ENCODE assay signal across 8 cellular contexts in genomic region chr21:44338971-44339910, GRCh38. TPM values are rescaled to one million over a fixed set of nuclear protein-coding genes. Genes with fewer than 3 reads are reported as not detected.
DNase-seq lines count a peak whose midpoint lies in the region; ATAC-seq and TF ChIP-seq lines count a peak whose summit lies in the region.

Gene CFAP410, minus strand, starts transcription at chr21:44339390. Its CDS starts 196 bp downstream, at chr21:44339194.

- peak; percentile 79 for ATAC-seq in GM21619 (IDR thresholded peaks at IDR 0.05; ENCODE audit: unreplicated experiment)
- ATAC-seq in mucosa of descending colon = peak; percentile 91

- no peak for TF ChIP-seq RAD21 in Ishikawa (IDR thresholded peaks at IDR 0.05; ENCODE audit: low read depth)

- peak within 1 kb of the TSS; percentile 60 for H3K4me3 ChIP-seq in mucosa of descending colon

- no peaks in the 10 kb centered on the region for H3K36me3 ChIP-seq in mucosa of descending colon (ENCODE audit: low read depth)

- H3K9me3 ChIP-seq in mucosa of descending colon = no peaks in the 10 kb centered on the region

- H3K27ac ChIP-seq in epithelial cell of prostate = peak within 1 kb of the TSS; percentile 88

- TF ChIP-seq CTCF in mucosa of descending colon (IDR thresholded peaks at IDR 0.05) = no peak

- DNase-seq in DMS153 (lab: John Stamatoyannopoulos, UW) (peak; percentile 88), OCI-M2 (lab: John Stamatoyannopoulos, UW; ENCODE audit: unreplicated experiment) (peak; percentile 97), activated T-cell treated with anti-CD3 and anti-CD28 coated beads for 4 hours (peak; percentile 92), epithelial cell of prostate (ENCODE audit: low read depth, low spot score) (peak; percentile 74), mucosa of descending colon (peak; percentile 92 to 97 (median 96))
- DNase-seq in stimulated activated CD8-positive, alpha-beta memory T cell treated with anti-CD3 and anti-CD28 coated beads, Interleukin-4, amount 100 ng/mL, for 1 hour (ENCODE audit: low read depth in 2 of 2, low spot score in 1 of 2) = peak; percentile 85 to 90

- H3K4me1 ChIP-seq in mucosa of descending colon (ENCODE audit: low read depth) = peaks cover 12% of the 10 kb centered on the region

- intact Hi-C loops in mucosa of descending colon (cut with DNase I, micrococcal nuclease) = no loop called here

- TF ChIP-seq EP300 in Ishikawa (IDR thresholded peaks at IDR 0.05; ENCODE audit: borderline replicate concordance) = no peak; the same call in 1 of the 2 replicates

TF ChIP-seq in Ishikawa, 13 proteins besides CTCF, POLR2A, EP300 and RAD21:
- TF ChIP-seq CREB1 (IDR thresholded peaks at IDR 0.05; ENCODE audit: low read depth) (peak; percentile 97), FOXM1 (IDR thresholded peaks at IDR 0.05; ENCODE audit: borderline replicate concordance, low read depth) (no peak), USF1 (IDR thresholded peaks at IDR 0.05) (no peak), MAX (IDR thresholded peaks at IDR 0.05) (peak; percentile 87), TAF1 (IDR thresholded peaks at IDR 0.05; ENCODE audit: low read depth) (peak; percentile 86), ZBTB7A (IDR thresholded peaks at IDR 0.05; ENCODE audit: low read depth) (no peak), CEBPB (IDR thresholded peaks at IDR 0.05) (no peak), REST (IDR thresholded peaks at IDR 0.05; ENCODE audit: low read depth) (no peak), YY1 (IDR thresholded peaks at IDR 0.05; ENCODE audit: low read depth) (peak; percentile 82), TCF12 (IDR thresholded peaks at IDR 0.05; ENCODE audit: low read depth) (peak; percentile 72), EGR1 (IDR thresholded peaks at IDR 0.05) (no peak), NFIC (IDR thresholded peaks at IDR 0.05) (no peak; the same call in 1 of the 2 replicates), TEAD4 (IDR thresholded peaks at IDR 0.05) (peak; percentile 8; the same call in 1 of the 2 replicates)

RNA-seq across cellular contexts. Expression of gene CFAP410, which starts in this region (rescaled TPM):
- 10 to 100 TPM; 22.0 to 33.0 (median 26.6) TPM for total RNA-seq in mucosa of descending colon

Comparison
In these comparisons a context has a peak if more than half of its experiments do, and no peak if none do; other contexts are left out.
1. Peak in every context shown above with its lines: DNase-seq, ATAC-seq, H3K4me3 ChIP-seq and H3K27ac ChIP-seq.